ENCODE assay signal across 9 cellular contexts in genomic region chr1:59446257-59446901, GRCh38.
DNase-seq lines count a peak whose midpoint lies in the region; ATAC-seq and TF ChIP-seq lines count a peak whose summit lies in the region.
"Had no signal": no experiment of that assay in that cellular context is flagged by ENCODE, and none has a peak within 500 bp of the region (broad histone marks: within the 10 kb centered on the region; RNA-seq: fewer than 3 reads in every experiment).

No MANE protein-coding gene starts in this region.

- no peak for TF ChIP-seq CTCF in HFFc6 (IDR thresholded peaks at IDR 0.05)
- no peak for TF ChIP-seq CTCF in brain microvascular endothelial cell (IDR thresholded peaks at IDR 0.05; ENCODE audit: low read depth, low read length, missing control alignments)
- TF ChIP-seq CTCF in thoracic aorta (IDR thresholded peaks at IDR 0.05): no peak

- H3K4me3 Mint-ChIP-seq in HFFc6: peak overlapping the region; percentile 64

- no peaks in the 10 kb centered on the region for H3K9me3 Mint-ChIP-seq in HFFc6

- H3K27me3 ChIP-seq in brain microvascular endothelial cell (replicated peaks): no peaks in the 10 kb centered on the region
- no peaks in the 10 kb centered on the region for H3K27me3 ChIP-seq in thoracic aorta (replicated peaks; ENCODE audit: insufficient read depth)

- peaks cover 83% of the 10 kb centered on the region for H3K4me1 Mint-ChIP-seq in HFFc6 (ENCODE audit: low read depth)

- peak overlapping the region; percentile 75 for H3K27ac ChIP-seq in brain microvascular endothelial cell
- H3K27ac ChIP-seq in thoracic aorta: peak overlapping the region; percentile 76 to 77

- in situ Hi-C loops in brain microvascular endothelial cell (cut with HindIII; ENCODE audit: low pct_ligation_motif_present, low sequenced_read_pairs): no loop called here

- peaks cover 4% of the 10 kb centered on the region for H3K36me3 Mint-ChIP-seq in HFFc6 (ENCODE audit: low read depth)

- peaks cover 23 to 52% of the 10 kb centered on the region in 2 donors for H3K4me1 ChIP-seq in thoracic aorta (ENCODE audit: control insufficient read depth in 1 of 2, low read depth in 2 of 2)

- no peaks in the 10 kb centered on the region for H3K9me3 ChIP-seq in thoracic aorta

- ATAC-seq in thoracic aorta (ENCODE audit: insufficient number of reproducible peaks, low FRiP score, low read depth) (peak; percentile 5), HG03045 (IDR thresholded peaks at IDR 0.05; ENCODE audit: unreplicated experiment) (no peak)

- H3K27ac Mint-ChIP-seq in HFFc6: peak overlapping the region; percentile 91

- DNase-seq in HFFc6 (peak; percentile 76), brain microvascular endothelial cell (peak; percentile 91), left kidney (ENCODE audit: low read depth, low spot score) (peak; percentile 57), thoracic aorta (ENCODE audit: low spot score) (no peak), pons (ENCODE audit: low spot score) (no peak)
- no peak for DNase-seq in stimulated activated CD4-positive, alpha-beta T cell treated with anti-CD3 and anti-CD28 coated beads, Interleukin-2, amount 100 ng/mL, for 48 hours
- DNase-seq: Kasumi-1, SIG-M5 had no signal

- H3K4me3 ChIP-seq in brain microvascular endothelial cell (ENCODE audit: low read depth, low read length): no peak overlapping the region
- no peak overlapping the region for H3K4me3 ChIP-seq in thoracic aorta

- H3K27me3 Mint-ChIP-seq in HFFc6 (ENCODE audit: insufficient read depth): no peaks in the 10 kb centered on the region

- H3K36me3 ChIP-seq in brain microvascular endothelial cell (replicated peaks) (no peaks in the 10 kb centered on the region), thoracic aorta (no peaks in the 10 kb centered on the region)

Comparison
In these comparisons a context has a peak if more than half of its experiments do, and no peak if none do; other contexts are left out.
1. DNase-seq: peak in HFFc6 (single experiment), brain microvascular endothelial cell (single experiment) and left kidney (single experiment); none in thoracic aorta (single experiment), stimulated activated CD4-positive, alpha-beta T cell treated with anti-CD3 and anti-CD28 coated beads, Interleukin-2, amount 100 ng/mL, for 48 hours (0 of 2) and pons (single experiment).